Comparison of ENCODE assay signal across 23 cellular contexts in the genomic region with DNA sequence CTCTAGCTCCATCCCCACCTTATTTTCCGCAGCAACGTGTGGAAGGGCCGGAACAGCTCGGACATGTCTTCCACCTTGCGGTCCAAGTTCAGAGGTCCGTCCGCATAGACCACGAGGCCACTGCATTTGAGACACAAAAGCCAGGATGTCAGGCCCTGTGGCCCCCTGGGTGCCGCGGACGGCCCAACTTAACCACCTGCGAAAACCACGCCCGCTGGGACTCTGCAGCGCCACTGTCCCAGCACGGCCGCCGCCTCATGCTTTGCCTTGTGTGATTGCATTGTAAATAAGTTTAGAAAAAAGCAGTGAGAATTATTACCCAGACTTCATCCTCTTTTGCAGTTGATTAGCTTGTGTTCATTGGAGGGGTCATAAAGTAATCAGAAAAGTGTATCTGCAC. TPM values are rescaled to one million over a fixed set of nuclear protein-coding genes. Genes with fewer than 3 reads are reported as not detected.
A peak's percentile ranks its signal among the peaks of the same experiment; 100 is the strongest.
DNase-seq lines count a peak whose midpoint lies in the region; ATAC-seq and FAIRE-seq lines count a peak whose summit lies in the region.
"Had no signal": no experiment of that assay in that cellular context is flagged by ENCODE, and none has a peak within 500 bp of the region (broad histone marks: within the 10 kb centered on the region; RNA-seq: fewer than 3 reads in every experiment).

No MANE protein-coding gene starts in this region.

- H3K4me1 Mint-ChIP-seq in CD8-positive, alpha-beta memory T cell: peaks cover 12 to 21% (median 15%) of the 10 kb centered on the region in 3 donors
- H3K4me1 Mint-ChIP-seq: activated CD4-positive, alpha-beta T cell treated with anti-CD3 and anti-CD28 coated beads for 36 hours; naive B cell had no signal

- H3K27me3 ChIP-seq in CD8-positive, alpha-beta memory T cell (ENCODE audit: insufficient read depth, low read length, poor library complexity, severe bottlenecking): no peaks in the 10 kb centered on the region
- H3K27me3 ChIP-seq in small intestine (ENCODE audit: control insufficient read depth in 2 of 2, insufficient read depth in 2 of 2, low read length in 2 of 2): no peaks in the 10 kb centered on the region

- no peak overlapping the region for H3K27ac ChIP-seq in CD8-positive, alpha-beta memory T cell (ENCODE audit: low read depth, low read length)
- H3K27ac ChIP-seq in small intestine (ENCODE audit: low read depth in 1 of 2, low read length in 1 of 2): no peak overlapping the region
- H3K27ac ChIP-seq: foreskin keratinocyte had no signal

- peaks cover 0 to 14% (median 4%) of the 10 kb centered on the region in 3 donors for H3K36me3 Mint-ChIP-seq in CD8-positive, alpha-beta memory T cell
- H3K36me3 Mint-ChIP-seq: activated naive CD4-positive, alpha-beta T cell treated with anti-CD3 and anti-CD28 coated beads, Interleukin-2, amount 50 U/mL, for 72 hours; naive B cell had no signal

- H3K36me3 ChIP-seq in CD8-positive, alpha-beta memory T cell (ENCODE audit: insufficient read depth, low read length): no peaks in the 10 kb centered on the region
- H3K36me3 ChIP-seq in small intestine (ENCODE audit: control insufficient read depth in 2 of 2, insufficient read depth in 2 of 2, low read length in 2 of 2): peaks cover 0 to 1% of the 10 kb centered on the region in 2 donors

- peaks cover 0 to 11% (median 3%) of the 10 kb centered on the region in 5 donors for H3K9me3 Mint-ChIP-seq in CD8-positive, alpha-beta memory T cell

- H3K9me3 ChIP-seq in CD8-positive, alpha-beta memory T cell (ENCODE audit: low read length): no peaks in the 10 kb centered on the region
- no peaks in the 10 kb centered on the region for H3K9me3 ChIP-seq in small intestine (ENCODE audit: control insufficient read depth, low read depth)

- POLR2A ChIA-PET in CD8-positive, alpha-beta memory T cell (lab: Charles Lee): no interaction called here

- H3K27ac Mint-ChIP-seq in CD8-positive, alpha-beta memory T cell: peak overlapping the region in 3 of 8 donors; percentile 80 to 84 (median 82)
- H3K27ac Mint-ChIP-seq: activated CD4-positive, alpha-beta T cell treated with anti-CD3 and anti-CD28 coated beads for 36 hours had no signal

- H3K4me1 ChIP-seq in CD8-positive, alpha-beta memory T cell (ENCODE audit: insufficient read depth, low read length): peaks cover 10% of the 10 kb centered on the region
- no peaks in the 10 kb centered on the region for H3K4me1 ChIP-seq in small intestine (ENCODE audit: control insufficient read depth in 2 of 2, insufficient read depth in 1 of 2, low read depth in 1 of 2, low read length in 1 of 2)
- H3K4me1 ChIP-seq: foreskin keratinocyte had no signal

- 29 to 59% (median 43%) methylated on average over 18 of the region's 18 CpGs for WGBS in small intestine, 3 donors

- H3K27me3 Mint-ChIP-seq in CD8-positive, alpha-beta memory T cell: peaks cover 0 to 4% of the 10 kb centered on the region in 2 donors
- H3K27me3 Mint-ChIP-seq: activated CD4-positive, alpha-beta T cell treated with anti-CD3 and anti-CD28 coated beads for 36 hours had no signal

- peak overlapping the region in 4 of 7 donors; percentile 28 to 74 (median 38) for H3K4me3 Mint-ChIP-seq in CD8-positive, alpha-beta memory T cell
- H3K4me3 Mint-ChIP-seq: activated CD4-positive, alpha-beta T cell treated with anti-CD3 and anti-CD28 coated beads for 36 hours; naive B cell had no signal

- CTCF ChIA-PET in CD8-positive, alpha-beta memory T cell (lab: Charles Lee): interaction anchor here (1.0 kb wide), 1 partner anchor 34 kb away, joined by 3 read pairs; no protein-coding TSS in a partner anchor

- peak in 2 of 5 donors; percentile 26 for DNase-seq in CD8-positive, alpha-beta memory T cell
- DNase-seq in activated CD8-positive, alpha-beta memory T cell treated with anti-CD3 and anti-CD28 coated beads, Interleukin-2, amount 50 U/mL, for 48 hours: peak; percentile 42
- DNase-seq in left colon (peak in 1 of 2 donors; percentile 43), small intestine (peak; percentile 10), KBM-7 (no peak)
- DNase-seq: activated CD4-positive, alpha-beta T cell treated with anti-CD3 and anti-CD28 coated beads for 36 hours; cortex of kidney; foreskin keratinocyte; mesendoderm; naive B cell; NCI-H446 treated with DMSO at 0.1 percent for 48 hours; PC-3; retina; SHP77; substantia nigra had no signal

- no peak overlapping the region for H3K4me3 ChIP-seq in CD8-positive, alpha-beta memory T cell (ENCODE audit: low read length)
- no peak overlapping the region for H3K4me3 ChIP-seq in small intestine (ENCODE audit: low read depth in 1 of 2, low read length in 2 of 2)

- in situ Hi-C loops in KBM-7 (cut with MboI; ENCODE audit: low pct_unique_long_range_greater_than_20kb, low sequenced_read_pairs): no loop called here

- FAIRE-seq in small intestine (lab: Jason Lieb, UNC): no peak
- FAIRE-seq: bronchial epithelial cell, GM12891, H1 had no signal

- intact Hi-C loops in left colon (cut with DNase I, micrococcal nuclease): no loop called here

- ATAC-seq in left colon: peak; percentile 84
- ATAC-seq in GM18870 (IDR thresholded peaks at IDR 0.05; ENCODE audit: unreplicated experiment): no peak
- ATAC-seq in HG03442 (IDR thresholded peaks at IDR 0.05; ENCODE audit: unreplicated experiment): no peak
- ATAC-seq: activated CD4-positive, alpha-beta T cell treated with anti-CD3 and anti-CD28 coated beads for 36 hours; activated naive CD4-positive, alpha-beta T cell treated with anti-CD3 and anti-CD28 coated beads, Interleukin-2, amount 50 U/mL, for 72 hours; esophagus mucosa; foreskin keratinocyte; left lobe of liver; PC-3 had no signal

RNA-seq across cellular contexts. Expression of gene MXD4, which starts 58.2 kb away (rescaled TPM):
- 10 to 100 TPM; 10.2 to 12.2 TPM for total RNA-seq in CD8-positive, alpha-beta memory T cell
- polyA plus RNA-seq in CD8-positive, alpha-beta memory T cell: 47.2 TPM
- total RNA-seq in left colon: 10 to 100 TPM; 33.1 to 49.8 TPM
- 10 to 100 TPM; 24.0 to 33.9 (median 31.5) TPM for polyA plus RNA-seq in small intestine
